In genomic region chr10:124737221-124737620, GRCh38 we compare ENCODE assay signal across 11 cellular contexts. TPM values are rescaled to one million over a fixed set of nuclear protein-coding genes. Genes with fewer than 3 reads are reported as not detected.
DNase-seq lines count a peak whose midpoint lies in the region; ATAC-seq, FAIRE-seq and TF ChIP-seq lines count a peak whose summit lies in the region.
"Had no signal": no experiment of that assay in that cellular context is flagged by ENCODE, and none has a peak within 500 bp of the region (broad histone marks: within the 10 kb centered on the region; RNA-seq: fewer than 3 reads in every experiment).

No MANE protein-coding gene starts in this region.

- no peak for TF ChIP-seq CTCF in CD8-positive, alpha-beta T cell (IDR thresholded peaks at IDR 0.05)
- TF ChIP-seq CTCF in WERI-Rb-1 (IDR thresholded peaks at IDR 0.05; ENCODE audit: low read depth, low read length) (no peak), gastroesophageal sphincter (IDR thresholded peaks at IDR 0.05) (no peak)

- DNase-seq in CD8-positive, alpha-beta T cell, result peak in 1 of 7 experiments; percentile 48
- DNase-seq in WERI-Rb-1 (no peak), HTR-8/SVneo (ENCODE audit: insufficient read length, low spot score) (no peak), HEK293T (ENCODE audit: extremely low spot score) (no peak)
- DNase-seq: NCI-H1092 treated with DMSO at 0.1 percent for 48 hours had no signal

- H3K9me3 ChIP-seq in CD8-positive, alpha-beta T cell (ENCODE audit: low read length), result no peaks in the 10 kb centered on the region
- no peaks in the 10 kb centered on the region for H3K9me3 ChIP-seq in WERI-Rb-1 (ENCODE audit: severe bottlenecking)
- H3K9me3 ChIP-seq in gastroesophageal sphincter, result no peaks in the 10 kb centered on the region
- H3K9me3 ChIP-seq in skeletal muscle tissue (ENCODE audit: control insufficient read depth in 3 of 3, low read length in 3 of 3), result no peaks in the 10 kb centered on the region

- TF ChIP-seq POLR2A in gastroesophageal sphincter (IDR thresholded peaks at IDR 0.05), result no peak

- no peak overlapping the region for H3K27ac ChIP-seq in CD8-positive, alpha-beta T cell (ENCODE audit: low read depth, low read length)
- H3K27ac ChIP-seq in WERI-Rb-1, result peak overlapping the region; percentile 52
- peak overlapping the region in 3 of 4 donors; percentile 90 to 93 (median 92) for H3K27ac ChIP-seq in gastroesophageal sphincter
- H3K27ac ChIP-seq in skeletal muscle tissue (ENCODE audit: low read depth, low read length), result peak overlapping the region; percentile 69

- H3K36me3 Mint-ChIP-seq in CD8-positive, alpha-beta T cell, result peaks cover 25% of the 10 kb centered on the region

- no peak for TF ChIP-seq EP300 in gastroesophageal sphincter (IDR thresholded peaks at IDR 0.05)

- no peak for FAIRE-seq in HTR-8/SVneo (lab: Jason Lieb, UNC)

- no peaks in the 10 kb centered on the region for H3K36me3 ChIP-seq in CD8-positive, alpha-beta T cell (ENCODE audit: insufficient read depth, low read length)
- H3K36me3 ChIP-seq in WERI-Rb-1 (0 out of 2 replicates have a peak, but pooled peaks cover 3% of the 10 kb centered on the region), gastroesophageal sphincter (no peaks in the 10 kb centered on the region), skeletal muscle tissue (ENCODE audit: control insufficient read depth in 3 of 3, insufficient read depth in 3 of 3, low read length in 3 of 3) (peaks cover 0 to 3% (median 0%) of the 10 kb centered on the region in 3 donors)

- POLR2A ChIA-PET in CD8-positive, alpha-beta T cell (lab: Charles Lee), result interaction anchor here (0.9 to 1.0 kb wide), 2 partner anchors 19 to 58 kb away, joined by 3 read pairs; no protein-coding TSS in a partner anchor
- POLR2A ChIA-PET in HEK293T (lab: Yijun Ruan, JAX), result no interaction called here

- CTCF ChIA-PET in CD8-positive, alpha-beta T cell (lab: Charles Lee), result interaction anchor here (1.0 to 2.5 kb wide), 4 partner anchors 9 to 88 kb away, joined by 3 to 18 read pairs (median 4); no protein-coding TSS in a partner anchor
- CTCF ChIA-PET in HEK293T (lab: Yijun Ruan, JAX), result no interaction called here

- H3K4me3 ChIP-seq in CD8-positive, alpha-beta T cell (ENCODE audit: low read depth, low read length), result no peak overlapping the region
- no peak overlapping the region for H3K4me3 ChIP-seq in WERI-Rb-1 (ENCODE audit: low read depth, low read length)
- no peak overlapping the region for H3K4me3 ChIP-seq in gastroesophageal sphincter
- peak overlapping the region; percentile 57 to 70 (median 60) for H3K4me3 ChIP-seq in skeletal muscle tissue (ENCODE audit: low read length in 3 of 3)

- WGBS in gastroesophageal sphincter (ENCODE audit: low coverage in 1 of 2), 2 donors, result 36 to 62% methylated on average over 5 of the region's 7 CpGs

- H3K27me3 Mint-ChIP-seq in CD8-positive, alpha-beta T cell (ENCODE audit: low read depth), result no peaks in the 10 kb centered on the region

- no peaks in the 10 kb centered on the region for H3K9me3 Mint-ChIP-seq in CD8-positive, alpha-beta T cell
- H3K9me3 Mint-ChIP-seq: activated T-helper 2 cell treated with anti-CD3 and anti-CD28 coated beads, Interferon-gamma antibody, Interleukin-2, Interleukin-4, amounts not matched to agents 10 μg/mL and 5 μg/mL and 100 μg/mL, durations not matched to agents 14 hours and 24 hours and 36 hours; stimulated activated naive CD8-positive, alpha-beta T cell treated with anti-CD3 and anti-CD28 coated beads, Interleukin-15, Interleukin-2, amounts not matched to agents 100 ng/mL and 50 ng/mL, for 24 hours had no signal

- H3K27me3 ChIP-seq in CD8-positive, alpha-beta T cell (ENCODE audit: insufficient read depth, low read length), result no peaks in the 10 kb centered on the region
- H3K27me3 ChIP-seq in WERI-Rb-1 (ENCODE audit: insufficient read depth, low read depth, severe bottlenecking) (no peaks in the 10 kb centered on the region), gastroesophageal sphincter (no peaks in the 10 kb centered on the region), skeletal muscle tissue (ENCODE audit: control insufficient read depth in 3 of 3, insufficient read depth in 3 of 3, low read length in 3 of 3) (no peaks in the 10 kb centered on the region)

- peaks cover 99% of the 10 kb centered on the region for H3K4me1 ChIP-seq in CD8-positive, alpha-beta T cell (ENCODE audit: insufficient read depth, low read length)
- peaks cover 32 to 100% (median 96%) of the 10 kb centered on the region in 3 donors for H3K4me1 ChIP-seq in gastroesophageal sphincter
- H3K4me1 ChIP-seq in skeletal muscle tissue (ENCODE audit: control insufficient read depth in 3 of 3, insufficient read depth in 3 of 3, low read length in 3 of 3), result peaks cover 98 to 99% (median 99%) of the 10 kb centered on the region in 3 donors

- peak overlapping the region in 1 of 3 donors; percentile 83 for H3K9ac ChIP-seq in skeletal muscle tissue (ENCODE audit: low read depth in 1 of 3, low read length in 3 of 3)

- ATAC-seq in CD8-positive, alpha-beta T cell, result no peak
- ATAC-seq in gastroesophageal sphincter (no peak), HG03139 (IDR thresholded peaks at IDR 0.05; ENCODE audit: unreplicated experiment) (no peak), HG02610 (IDR thresholded peaks at IDR 0.05; ENCODE audit: unreplicated experiment) (no peak)

- peak overlapping the region; percentile 80 for H3K27ac Mint-ChIP-seq in CD8-positive, alpha-beta T cell
- H3K27ac Mint-ChIP-seq: activated T-helper 2 cell treated with anti-CD3 and anti-CD28 coated beads, Interferon-gamma antibody, Interleukin-2, Interleukin-4, amounts not matched to agents 10 μg/mL and 5 μg/mL and 100 μg/mL, durations not matched to agents 14 hours and 24 hours and 36 hours; stimulated activated naive CD8-positive, alpha-beta T cell treated with anti-CD3 and anti-CD28 coated beads, Interleukin-15, Interleukin-2, amounts not matched to agents 100 ng/mL and 50 ng/mL, for 24 hours had no signal

- H3K4me1 Mint-ChIP-seq in CD8-positive, alpha-beta T cell (ENCODE audit: low read depth), result peaks cover 96% of the 10 kb centered on the region

- intact Hi-C loops in CD8-positive, alpha-beta T cell (cut with DNase I, micrococcal nuclease), result no loop called here

- H3K4me3 Mint-ChIP-seq in CD8-positive, alpha-beta T cell, result peak overlapping the region; percentile 42
- H3K4me3 Mint-ChIP-seq: stimulated activated naive CD8-positive, alpha-beta T cell treated with anti-CD3 and anti-CD28 coated beads, Interleukin-15, Interleukin-2, amounts not matched to agents 100 ng/mL and 50 ng/mL, for 24 hours had no signal

TF ChIP-seq in HEK293T, 16 proteins besides CTCF, POLR2A, EP300 and RAD21:
- TF ChIP-seq LEF1 (IDR thresholded peaks at IDR 0.05; ENCODE audit: borderline replicate concordance) (no peak), FOXA1 (IDR thresholded peaks at IDR 0.05) (no peak), FOXK2 (IDR thresholded peaks at IDR 0.05) (no peak), PKNOX1 (IDR thresholded peaks at IDR 0.05) (no peak), NFRKB (IDR thresholded peaks at IDR 0.05) (no peak), CTBP1 (IDR thresholded peaks at IDR 0.05; ENCODE audit: borderline replicate concordance) (no peak), SUZ12 (IDR thresholded peaks at IDR 0.05) (no peak), FOXM1 (IDR thresholded peaks at IDR 0.05; ENCODE audit: borderline replicate concordance) (no peak), ELF4 (IDR thresholded peaks at IDR 0.05) (no peak), TARDBP (IDR thresholded peaks at IDR 0.05) (no peak), HDGF (IDR thresholded peaks at IDR 0.05; ENCODE audit: borderline replicate concordance) (no peak), BHLHE40 (IDR thresholded peaks at IDR 0.05; ENCODE audit: borderline replicate concordance) (no peak), ARNT (IDR thresholded peaks at IDR 0.05) (no peak), ZNF384 (IDR thresholded peaks at IDR 0.05) (no peak), L3MBTL2 (conservative IDR thresholded peaks at IDR 0.05) (no peak), SP1 (IDR thresholded peaks at IDR 0.05) (no peak)

RNA-seq across cellular contexts. Expression of gene FAM53B, which starts 7.0 kb away (rescaled TPM):
- 10 to 100 TPM; 51.9 to 57.1 TPM for total RNA-seq in CD8-positive, alpha-beta T cell
- total RNA-seq in gastroesophageal sphincter (10 to 100 TPM; 24.5 to 33.0 (median 30.2) TPM), skeletal muscle tissue (32.4 TPM)

RNA-seq across cellular contexts. Expression of gene EEF1AKMT2, which starts 54.5 kb away (rescaled TPM):
- total RNA-seq in CD8-positive, alpha-beta T cell, result 10 to 100 TPM; 13.8 to 13.9 TPM
- total RNA-seq in gastroesophageal sphincter (10 to 100 TPM in 3 of 4 donors, 1 to 10 TPM in 1; 9.1 to 18.6 (median 10.5) TPM), skeletal muscle tissue (14.1 TPM)

Comparison
In these comparisons a context has a peak if more than half of its experiments do, and no peak if none do; other contexts are left out.
1. H3K4me3 ChIP-seq: peak in skeletal muscle tissue (3 of 3); none in CD8-positive, alpha-beta T cell (single experiment), WERI-Rb-1 (single experiment) and gastroesophageal sphincter (0 of 2).